ENCODE assay signal across 1 cellular context in the genomic region with DNA sequence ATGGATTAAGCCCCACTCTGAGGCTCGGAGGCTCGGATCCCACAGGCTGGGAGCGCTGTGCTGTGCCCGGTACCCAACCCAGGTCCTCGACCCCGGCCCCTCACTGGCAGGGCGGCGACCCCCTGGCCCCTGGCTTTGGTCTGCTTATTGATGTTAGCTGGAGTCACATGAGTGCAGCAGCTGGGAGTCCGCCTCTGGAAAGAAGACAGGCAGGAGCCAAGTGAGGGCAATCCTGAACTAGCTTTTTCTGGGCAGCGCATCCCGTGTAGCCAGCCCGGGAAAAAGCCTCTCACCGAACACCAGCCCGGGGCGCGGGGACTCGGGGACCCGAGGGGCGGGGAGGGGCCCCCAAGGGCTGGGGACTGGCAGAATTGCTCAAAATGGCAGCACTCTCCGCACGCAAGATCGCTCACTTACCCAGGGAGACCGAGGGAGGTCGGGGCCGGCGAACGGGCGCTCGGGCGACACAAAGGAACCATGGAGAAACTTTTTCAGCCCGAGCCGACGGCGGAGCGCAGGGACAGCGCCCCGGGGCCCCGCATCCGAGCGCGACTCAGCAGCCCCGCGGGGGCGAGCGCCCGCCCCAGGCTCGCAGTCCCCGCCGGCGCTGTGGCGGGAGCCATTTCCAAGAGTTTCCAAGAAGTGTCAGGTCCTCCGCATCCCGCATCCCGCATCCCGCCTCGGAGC.
A peak's percentile ranks its signal among the peaks of the same experiment; 100 is the strongest.
TF ChIP-seq lines count a peak whose summit lies in the region.

No MANE protein-coding gene starts in this region.

TF ChIP-seq in IMR-90, 13 proteins besides CTCF, POLR2A, EP300 and RAD21:
- TF ChIP-seq MXI1 (IDR thresholded peaks at IDR 0.05; ENCODE audit: borderline replicate concordance, low read depth, low read length) (0 out of 2 replicates have a peak, but pooled peaks have one; percentile 23), FOS (IDR thresholded peaks at IDR 0.05; ENCODE audit: low read depth, low read length) (no peak), CHD1 (IDR thresholded peaks at IDR 0.05; ENCODE audit: low read depth, low read length) (0 out of 2 replicates have a peak, but pooled peaks have one; percentile 59)
- TF ChIP-seq, protein P1, sequence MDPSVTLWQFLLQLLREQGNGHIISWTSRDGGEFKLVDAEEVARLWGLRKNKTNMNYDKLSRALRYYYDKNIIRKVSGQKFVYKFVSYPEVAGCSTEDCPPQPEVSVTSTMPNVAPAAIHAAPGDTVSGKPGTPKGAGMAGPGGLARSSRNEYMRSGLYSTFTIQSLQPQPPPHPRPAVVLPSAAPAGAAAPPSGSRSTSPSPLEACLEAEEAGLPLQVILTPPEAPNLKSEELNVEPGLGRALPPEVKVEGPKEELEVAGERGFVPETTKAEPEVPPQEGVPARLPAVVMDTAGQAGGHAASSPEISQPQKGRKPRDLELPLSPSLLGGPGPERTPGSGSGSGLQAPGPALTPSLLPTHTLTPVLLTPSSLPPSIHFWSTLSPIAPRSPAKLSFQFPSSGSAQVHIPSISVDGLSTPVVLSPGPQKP (IDR thresholded peaks at IDR 0.05; ENCODE audit: borderline replicate concordance, low read depth, low read length) = no peak
